In the genomic region with DNA sequence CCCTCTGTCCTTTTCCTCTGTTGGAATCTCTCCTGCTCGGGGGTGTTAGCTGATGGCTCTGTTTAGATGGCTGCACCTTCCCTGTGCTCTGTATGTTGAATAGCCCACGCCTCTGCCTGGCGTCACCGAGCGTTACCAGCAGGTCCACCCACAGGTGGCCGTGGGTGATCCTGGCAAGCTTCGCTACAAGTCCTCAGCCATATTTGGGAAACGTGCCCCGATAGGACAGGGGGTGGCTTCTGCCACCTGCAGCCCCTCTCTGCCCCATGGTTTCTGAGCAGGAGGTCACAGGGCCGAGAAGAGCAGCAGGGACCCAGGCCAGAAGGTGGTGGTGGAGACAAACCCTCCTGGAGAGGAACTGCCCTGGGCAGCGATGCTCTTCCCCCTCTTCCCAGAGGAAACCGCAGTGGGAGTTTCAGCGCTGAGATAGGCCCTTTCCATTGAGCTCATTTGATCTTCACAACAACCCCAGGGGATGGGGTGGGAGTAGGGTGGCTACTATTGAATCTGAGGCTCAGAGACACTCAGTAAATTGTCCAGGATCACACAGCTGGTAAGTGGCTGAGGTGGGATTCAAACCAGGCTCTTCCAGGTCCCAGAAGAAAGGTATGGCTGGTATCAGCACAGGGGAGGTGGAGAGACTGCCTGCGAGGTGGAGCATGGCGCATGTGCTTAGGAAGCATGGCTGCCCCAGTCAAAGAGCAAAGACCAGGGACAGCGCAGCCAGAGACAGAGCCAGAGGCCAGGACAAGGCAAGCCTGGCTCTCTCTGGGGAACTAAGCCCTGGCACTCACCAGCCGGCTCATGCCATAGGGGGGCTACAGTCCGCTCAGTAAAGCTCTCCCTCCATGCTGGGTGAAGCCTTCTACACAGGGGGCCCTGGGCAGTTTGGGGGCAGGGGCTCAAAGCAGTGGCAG, we compare ENCODE assay signal across 18 cellular contexts. TPM values are rescaled to one million over a fixed set of nuclear protein-coding genes. Genes with fewer than 3 reads are reported as not detected.
DNase-seq lines count a peak whose midpoint lies in the region; ATAC-seq and TF ChIP-seq lines count a peak whose summit lies in the region.
"Had no signal": no experiment of that assay in that cellular context is flagged by ENCODE, and none has a peak within 500 bp of the region (broad histone marks: within the 10 kb centered on the region; RNA-seq: fewer than 3 reads in every experiment).

No MANE protein-coding gene starts in this region.

- intact Hi-C loops in colonic mucosa (cut with DNase I), result no loop called here
- intact Hi-C loops in mucosa of descending colon (cut with DNase I, micrococcal nuclease), result no loop called here
- intact Hi-C loops in testis (cut with DNase I; ENCODE audit: low total_unique reads), result no loop called here

- no peak overlapping the region for H4K8ac ChIP-seq in H9 (replicated peaks; ENCODE audit: insufficient read length, low read depth, low read length)

- no peak overlapping the region for H3K4me2 ChIP-seq in H9 (ENCODE audit: insufficient read depth, insufficient read length, low read length)

- no peaks in the 10 kb centered on the region for H3K79me2 ChIP-seq in H9 (ENCODE audit: insufficient read depth, low read length)

- H3K4me1 ChIP-seq in H9 (ENCODE audit: insufficient read depth, low read length), result no peaks in the 10 kb centered on the region
- H3K4me1 ChIP-seq in colonic mucosa, result no peaks in the 10 kb centered on the region
- H3K4me1 ChIP-seq in mucosa of descending colon (ENCODE audit: low read depth), result no peaks in the 10 kb centered on the region
- no peaks in the 10 kb centered on the region for H3K4me1 ChIP-seq in testis
- H3K4me1 ChIP-seq: Peyer's patch had no signal

- H3T11ph ChIP-seq in H9 (ENCODE audit: low read length), result no peak overlapping the region

- no CpG with 5 or more reads among the region's 18 CpGs for WGBS in H9 (ENCODE audit: extremely low coverage, insufficient read length, low lambda C conversion rate)
- 90 to 95% methylated on average over 15 to 18 of the region's 18 CpGs for WGBS in testis, 2 donors

- no peaks in the 10 kb centered on the region for H3K9me3 Mint-ChIP-seq in H9
- H3K9me3 Mint-ChIP-seq: IgD-negative memory B cell had no signal

- no peaks in the 10 kb centered on the region for H3K27me3 Mint-ChIP-seq in H9 (ENCODE audit: low read depth)

- no peak for TF ChIP-seq CTCF in H9 (conservative IDR thresholded peaks at IDR 0.05)
- TF ChIP-seq CTCF in colonic mucosa (IDR thresholded peaks at IDR 0.05), result no peak
- TF ChIP-seq CTCF in mucosa of descending colon (IDR thresholded peaks at IDR 0.05), result no peak
- no peak for TF ChIP-seq CTCF in testis (IDR thresholded peaks at IDR 0.05)
- TF ChIP-seq CTCF in WERI-Rb-1 (IDR thresholded peaks at IDR 0.05; ENCODE audit: low read depth, low read length), result no peak

- H3K14ac ChIP-seq in H9 (ENCODE audit: insufficient read depth, low read length), result 0 out of 2 replicates have a peak overlapping the region, but pooled peaks have one; percentile 42

- H2AK5ac ChIP-seq in H9 (ENCODE audit: insufficient read length, low read length), result no peak overlapping the region

- H3K27me3 ChIP-seq in H9 (ENCODE audit: insufficient read depth, low read length) (no peaks in the 10 kb centered on the region), colonic mucosa (no peaks in the 10 kb centered on the region), testis (no peaks in the 10 kb centered on the region), WERI-Rb-1 (ENCODE audit: insufficient read depth, low read depth, severe bottlenecking) (no peaks in the 10 kb centered on the region), MG63 (no peaks in the 10 kb centered on the region)
- H3K27me3 ChIP-seq: Peyer's patch had no signal

- H3K9ac ChIP-seq in H9 (ENCODE audit: extremely low read depth, insufficient read length, low read length) (no peak overlapping the region), colonic mucosa (ENCODE audit: low read depth in 2 of 2, low read length in 2 of 2) (no peak overlapping the region)

- no peak overlapping the region for H3K4me3 ChIP-seq in colonic mucosa
- H3K4me3 ChIP-seq in mucosa of descending colon, result no peak overlapping the region
- no peak overlapping the region for H3K4me3 ChIP-seq in testis
- no peak overlapping the region for H3K4me3 ChIP-seq in WERI-Rb-1 (ENCODE audit: low read depth, low read length)
- H3K4me3 ChIP-seq in MG63, result no peak overlapping the region
- H3K4me3 ChIP-seq: Peyer's patch had no signal

- H4K91ac ChIP-seq in H9 (ENCODE audit: insufficient read length, low read depth, low read length), result no peak overlapping the region

- ATAC-seq in mucosa of descending colon, result peak; percentile 10
- ATAC-seq: Right ventricle myocardium inferior had no signal

- H2BK120ac ChIP-seq in H9 (ENCODE audit: low read depth, low read length, poor library complexity, severe bottlenecking), result no peak overlapping the region

- H3K27ac ChIP-seq in H9 (ENCODE audit: insufficient read length, low read depth, low read length), result no peak overlapping the region
- H3K27ac ChIP-seq in colonic mucosa, result no peak overlapping the region
- no peak overlapping the region for H3K27ac ChIP-seq in testis
- no peak overlapping the region for H3K27ac ChIP-seq in WERI-Rb-1
- H3K27ac ChIP-seq: C4-2B, Peyer's patch had no signal

- no peak overlapping the region for H3K56ac ChIP-seq in H9 (ENCODE audit: insufficient read length, low read depth, low read length)

- no peak overlapping the region for H2BK15ac ChIP-seq in H9 (ENCODE audit: low read depth, low read length)

- H3K36me3 ChIP-seq in colonic mucosa (no peaks in the 10 kb centered on the region), mucosa of descending colon (ENCODE audit: low read depth) (no peaks in the 10 kb centered on the region), testis (ENCODE audit: low read depth, missing control alignments) (no peaks in the 10 kb centered on the region), WERI-Rb-1 (no peaks in the 10 kb centered on the region), MG63 (no peaks in the 10 kb centered on the region)
- H3K36me3 ChIP-seq: Peyer's patch had no signal

- no peak overlapping the region for H3K23ac ChIP-seq in H9 (ENCODE audit: insufficient read length, low read depth, low read length)

- no peak overlapping the region for H3K18ac ChIP-seq in H9 (ENCODE audit: insufficient read length, low read depth, low read length)

- H3K23me2 ChIP-seq in H9 (ENCODE audit: insufficient read length, low read depth, low read length, poor library complexity, severe bottlenecking), result no peaks in the 10 kb centered on the region

- no peaks in the 10 kb centered on the region for H3K9me3 ChIP-seq in H9 (ENCODE audit: control insufficient read depth, low read depth, low read length)
- no peaks in the 10 kb centered on the region for H3K9me3 ChIP-seq in colonic mucosa
- H3K9me3 ChIP-seq in mucosa of descending colon, result no peaks in the 10 kb centered on the region
- no peaks in the 10 kb centered on the region for H3K9me3 ChIP-seq in testis
- no peaks in the 10 kb centered on the region for H3K9me3 ChIP-seq in WERI-Rb-1 (ENCODE audit: severe bottlenecking)
- H3K9me3 ChIP-seq in MG63, result no peaks in the 10 kb centered on the region
- H3K9me3 ChIP-seq: Peyer's patch had no signal

- no peak overlapping the region; a peak in 1 of 7 replicates for H3K27ac Mint-ChIP-seq in H9
- H3K27ac Mint-ChIP-seq: IgD-negative memory B cell had no signal

- TF ChIP-seq POLR2A in testis (IDR thresholded peaks at IDR 0.05), result no peak

- H2BK20ac ChIP-seq in H9 (ENCODE audit: low read depth, low read length, poor library complexity, severe bottlenecking), result no peak overlapping the region

- no peak overlapping the region for H3K4me3 Mint-ChIP-seq in H9
- H3K4me3 Mint-ChIP-seq: IgD-negative memory B cell had no signal

- 0 out of 4 replicates have a peak, but pooled peaks cover 0 to 4% of the 10 kb centered on the region in 2 experiments for H3K4me1 Mint-ChIP-seq in H9
- H3K4me1 Mint-ChIP-seq: IgD-negative memory B cell had no signal

- H2BK12ac ChIP-seq in H9 (ENCODE audit: insufficient read length, low read depth, low read length), result no peak overlapping the region

- H3K36me3 Mint-ChIP-seq in H9 (ENCODE audit: insufficient read depth in 1 of 3, low read depth in 3 of 3), result no peaks in the 10 kb centered on the region

- no peaks in the 10 kb centered on the region for H3K79me1 ChIP-seq in H9 (ENCODE audit: insufficient read depth, low read depth, low read length, poor library complexity, severe bottlenecking)

- H2BK5ac ChIP-seq in H9 (ENCODE audit: insufficient read length, low read length), result no peak overlapping the region

- no peak overlapping the region for H4K5ac ChIP-seq in H9 (ENCODE audit: insufficient read length, low read depth, low read length)

- no peak overlapping the region for H3K4ac ChIP-seq in H9 (ENCODE audit: low read depth, low read length)

- DNase-seq in H9 (no peak), colonic mucosa (peak; percentile 13), mucosa of descending colon (no peak), testis (peak; percentile 8), WERI-Rb-1 (no peak), MG63 (no peak), COLO829 (ENCODE audit: low spot score) (no peak)
- DNase-seq: Kasumi-1, NCI-H187, NCI-H226, NCI-H524 treated with DMSO at 0.1 percent for 48 hours had no signal

- H2AFZ ChIP-seq in H9 (ENCODE audit: low read length), result no peak overlapping the region

- no peaks in the 10 kb centered on the region for H4K20me1 ChIP-seq in H9 (ENCODE audit: control insufficient read depth, insufficient read depth, insufficient read length)

RNA-seq across cellular contexts. Expression of gene NGEF, which starts 15.0 kb away (rescaled TPM):
- total RNA-seq in H9 (2021), result 1.9 and 2.2 TPM in 2 replicates
- total RNA-seq in colonic mucosa, result 10 to 100 TPM; 25.6 to 34.0 TPM
- total RNA-seq in mucosa of descending colon, result 10 to 100 TPM; 20.1 to 67.5 (median 38.0) TPM
- total RNA-seq in testis, result 10 to 100 TPM; 15.6 to 28.7 TPM
- polyA plus RNA-seq in testis (ENCODE audit: insufficient read depth, low read depth, low replicate concordance), result 7.9 TPM
- total RNA-seq in MG63 (2014; rRNA removed; shearing (Covaris generic); ENCODE audit: low replicate concordance), result 26.1 and 52.2 TPM in 2 replicates
- polyA plus RNA-seq: IgD-negative memory B cell had no signal

RNA-seq across cellular contexts. Expression of gene NEU2, which starts 34.5 kb away (rescaled TPM):
- total RNA-seq in H9 (2021) (not detected in 2 replicates), colonic mucosa (not detected), mucosa of descending colon (not detected), testis (not detected)
- polyA plus RNA-seq in testis (ENCODE audit: insufficient read depth, low read depth, low replicate concordance), result not detected
- total RNA-seq in MG63 (2014; rRNA removed; shearing (Covaris generic); ENCODE audit: low replicate concordance), result not detected in 2 replicates
- total RNA-seq: A673, Daoy, H1, Peyer's patch, Right ventricle myocardium inferior had no signal
- polyA plus RNA-seq: IgD-negative memory B cell had no signal

Comparison
In these comparisons a context has a peak if more than half of its experiments do, and no peak if none do; other contexts are left out.
1. DNase-seq: peak in colonic mucosa (single experiment) and testis (single experiment); none in H9 (single experiment), mucosa of descending colon (0 of 3), WERI-Rb-1 (single experiment), MG63 (single experiment) and COLO829 (single experiment).